ENCODE assay signal across 22 cellular contexts in genomic region chr11:74232316-74232950, GRCh38.
A peak's percentile ranks its signal among the peaks of the same experiment; 100 is the strongest.
DNase-seq lines count a peak whose midpoint lies in the region; ATAC-seq and TF ChIP-seq lines count a peak whose summit lies in the region.
"Had no signal": no experiment of that assay in that cellular context is flagged by ENCODE, and none has a peak within 500 bp of the region (broad histone marks: within the 10 kb centered on the region; RNA-seq: fewer than 3 reads in every experiment).

No MANE protein-coding gene starts in this region.

- peak; percentile 40 for DNase-seq in activated naive CD4-positive, alpha-beta T cell treated with anti-CD3 and anti-CD28 coated beads, Interleukin-2, amount 10 ng/mL, durations not matched to agents 7 days and 5 days
- no peak for DNase-seq in activated naive CD4-positive, alpha-beta T cell treated with Interleukin-2 at 50 U/mL for 16 hours
- peak; percentile 82 for DNase-seq in Jurkat, Clone E6-1 (ENCODE audit: low read depth, low spot score)
- no peak for DNase-seq in activated naive CD8-positive, alpha-beta T cell treated with anti-CD3 and anti-CD28 coated beads, Interleukin-2, amount 10 ng/mL, durations not matched to agents 7 days and 5 days
- DNase-seq in psoas muscle (no peak), A673 (ENCODE audit: low spot score) (no peak)
- DNase-seq: activated gamma-delta T cell treated with Interleukin-2 at 50 U/mL for 16 hours; body of pancreas; foreskin melanocyte; mesenchymal stem cell; MG63; naive B cell; NCI-H146; NCI-H774; PC-3; stimulated activated CD4-positive, alpha-beta T cell treated with anti-CD3 and anti-CD28 coated beads, Interleukin-2, amount 100 ng/mL, for 48 hours had no signal

- no TSS peak for BruUV-seq in A673 (replicated peaks; lab: Mats Ljungman, UMichigan)

- H3K36me3 Mint-ChIP-seq in activated naive CD4-positive, alpha-beta T cell treated with anti-CD3 and anti-CD28 coated beads, Interleukin-2, amount 10 ng/mL, durations not matched to agents 7 days and 5 days: peaks cover 22% of the 10 kb centered on the region
- H3K36me3 Mint-ChIP-seq in activated naive CD8-positive, alpha-beta T cell treated with anti-CD3 and anti-CD28 coated beads, Interleukin-2, amount 10 ng/mL, durations not matched to agents 7 days and 5 days: peaks cover 10% of the 10 kb centered on the region

- peaks cover 14% of the 10 kb centered on the region for H3K4me1 Mint-ChIP-seq in activated naive CD4-positive, alpha-beta T cell treated with anti-CD3 and anti-CD28 coated beads, Interleukin-2, amount 10 ng/mL, durations not matched to agents 7 days and 5 days
- peaks cover 6% of the 10 kb centered on the region for H3K4me1 Mint-ChIP-seq in activated naive CD8-positive, alpha-beta T cell treated with anti-CD3 and anti-CD28 coated beads, Interleukin-2, amount 10 ng/mL, durations not matched to agents 7 days and 5 days
- H3K4me1 Mint-ChIP-seq: naive B cell had no signal

- POLR2A ChIA-PET in activated naive CD8-positive, alpha-beta T cell treated with anti-CD3 and anti-CD28 coated beads, Interleukin-2, amount 10 ng/mL, durations not matched to agents 7 days and 5 days (lab: Charles Lee): interaction anchor here (0.7 kb wide), 1 partner anchor 261 kb away, joined by 6 read pairs; the partner anchor contains the start of gene LIPT2
- POLR2A ChIA-PET in A673 (lab: Charles Lee; ENCODE audit: low non-redundant PET): no interaction called here

- H3K9me3 Mint-ChIP-seq in activated naive CD4-positive, alpha-beta T cell treated with anti-CD3 and anti-CD28 coated beads, Interleukin-2, amount 10 ng/mL, durations not matched to agents 7 days and 5 days: no peaks in the 10 kb centered on the region
- no peaks in the 10 kb centered on the region for H3K9me3 Mint-ChIP-seq in activated naive CD8-positive, alpha-beta T cell treated with anti-CD3 and anti-CD28 coated beads, Interleukin-2, amount 10 ng/mL, durations not matched to agents 7 days and 5 days
- H3K9me3 Mint-ChIP-seq: dendritic cell treated with granulocyte-macrophage colony-stimulating factor and Interleukin-4, amounts not matched to agents 40 ng/mL and 50 ng/mL, for 4 days; naive B cell had no signal

- TF ChIP-seq CTCF in psoas muscle (IDR thresholded peaks at IDR 0.05) (no peak), A673 (conservative IDR thresholded peaks at IDR 0.05; ENCODE audit: low read depth, low read length) (no peak)

- H3K27ac Mint-ChIP-seq in activated naive CD4-positive, alpha-beta T cell treated with anti-CD3 and anti-CD28 coated beads, Interleukin-2, amount 10 ng/mL, durations not matched to agents 7 days and 5 days: peak overlapping the region; percentile 13
- H3K27ac Mint-ChIP-seq in activated naive CD8-positive, alpha-beta T cell treated with anti-CD3 and anti-CD28 coated beads, Interleukin-2, amount 10 ng/mL, durations not matched to agents 7 days and 5 days: no peak overlapping the region
- H3K27ac Mint-ChIP-seq: dendritic cell treated with granulocyte-macrophage colony-stimulating factor and Interleukin-4, amounts not matched to agents 40 ng/mL and 50 ng/mL, for 4 days had no signal

- no peaks in the 10 kb centered on the region for H3K9me3 ChIP-seq in psoas muscle
- H3K9me3 ChIP-seq in A673 (ENCODE audit: low read depth, low read length, poor library complexity, severe bottlenecking): no peaks in the 10 kb centered on the region
- H3K9me3 ChIP-seq: body of pancreas, MG63, vagina had no signal

- WGBS in psoas muscle, 3 donors: 47 to 63% (median 50%) methylated on average over 6 of the region's 6 CpGs

- H3K4me1 ChIP-seq in psoas muscle (peaks cover 12% of the 10 kb centered on the region), A673 (ENCODE audit: insufficient read depth, low read length, poor library complexity, severe bottlenecking) (no peaks in the 10 kb centered on the region)
- H3K4me1 ChIP-seq: vagina had no signal

- intact Hi-C loops in psoas muscle (cut with DNase I) (no loop called here), A673 (cut with micrococcal nuclease; ENCODE audit: unreplicated experiment) (no loop called here)

- H3K27me3 ChIP-seq in psoas muscle (ENCODE audit: insufficient read depth in 3 of 3, low read length in 2 of 3) (no peaks in the 10 kb centered on the region), A673 (replicated peaks; ENCODE audit: insufficient read depth, low read depth, low read length, poor library complexity) (no peaks in the 10 kb centered on the region)
- H3K27me3 ChIP-seq: body of pancreas, MG63, vagina had no signal

- no peak overlapping the region for H3K4me3 Mint-ChIP-seq in activated naive CD4-positive, alpha-beta T cell treated with anti-CD3 and anti-CD28 coated beads, Interleukin-2, amount 10 ng/mL, durations not matched to agents 7 days and 5 days
- H3K4me3 Mint-ChIP-seq in activated naive CD8-positive, alpha-beta T cell treated with anti-CD3 and anti-CD28 coated beads, Interleukin-2, amount 10 ng/mL, durations not matched to agents 7 days and 5 days: no peak overlapping the region
- H3K4me3 Mint-ChIP-seq: dendritic cell treated with granulocyte-macrophage colony-stimulating factor and Interleukin-4, amounts not matched to agents 40 ng/mL and 50 ng/mL, for 4 days; naive B cell had no signal

- ATAC-seq in activated naive CD8-positive, alpha-beta T cell treated with anti-CD3 and anti-CD28 coated beads, Interleukin-2, amount 10 ng/mL, durations not matched to agents 7 days and 5 days (ENCODE audit: low read depth): peak; percentile 75
- ATAC-seq in psoas muscle (peak; percentile 53 to 91 (median 72)), HG03460 (IDR thresholded peaks at IDR 0.05; ENCODE audit: unreplicated experiment) (no peak), HG03108 (IDR thresholded peaks at IDR 0.05; ENCODE audit: unreplicated experiment) (no peak)
- ATAC-seq: body of pancreas, HCT116, PC-3 had no signal

- CTCF ChIA-PET in activated naive CD4-positive, alpha-beta T cell treated with anti-CD3 and anti-CD28 coated beads, Interleukin-2, amount 10 ng/mL, durations not matched to agents 7 days and 5 days (lab: Charles Lee): interaction anchor here (0.7 kb wide), 2 partner anchors 39 to 268 kb away, joined by 3 to 5 read pairs; no protein-coding TSS in a partner anchor
- CTCF ChIA-PET in A673 (lab: Charles Lee): no interaction called here

- H3K36me3 ChIP-seq in psoas muscle (ENCODE audit: insufficient read depth in 1 of 2, low read depth in 1 of 2) (peaks cover 3 to 68% of the 10 kb centered on the region in 2 donors), A673 (ENCODE audit: insufficient read depth, low read length, poor library complexity, severe bottlenecking) (peaks cover 35% of the 10 kb centered on the region)

- H3K27ac ChIP-seq in psoas muscle: peak overlapping the region; percentile 68
- H3K27ac ChIP-seq in A673 (ENCODE audit: low read depth, low read length, poor library complexity, severe bottlenecking): no peak overlapping the region
- H3K27ac ChIP-seq: body of pancreas, vagina had no signal

- H3K27me3 Mint-ChIP-seq in activated naive CD4-positive, alpha-beta T cell treated with anti-CD3 and anti-CD28 coated beads, Interleukin-2, amount 10 ng/mL, durations not matched to agents 7 days and 5 days: no peaks in the 10 kb centered on the region
- no peaks in the 10 kb centered on the region for H3K27me3 Mint-ChIP-seq in activated naive CD8-positive, alpha-beta T cell treated with anti-CD3 and anti-CD28 coated beads, Interleukin-2, amount 10 ng/mL, durations not matched to agents 7 days and 5 days
- H3K27me3 Mint-ChIP-seq: dendritic cell treated with granulocyte-macrophage colony-stimulating factor and Interleukin-4, amounts not matched to agents 40 ng/mL and 50 ng/mL, for 4 days; naive B cell had no signal

- H3K4me3 ChIP-seq in Jurkat, Clone E6-1 (ENCODE audit: low read length): no peak overlapping the region
- no peak overlapping the region for H3K4me3 ChIP-seq in psoas muscle
- H3K4me3 ChIP-seq in A673 (ENCODE audit: low read depth, low read length, poor library complexity, severe bottlenecking): no peak overlapping the region
- H3K4me3 ChIP-seq: body of pancreas, MG63, skin epidermis, vagina had no signal

Comparison
In these comparisons a context has a peak if more than half of its experiments do, and no peak if none do; other contexts are left out.
1. DNase-seq: peak in activated naive CD4-positive, alpha-beta T cell treated with anti-CD3 and anti-CD28 coated beads, Interleukin-2, amount 10 ng/mL, durations not matched to agents 7 days and 5 days (single experiment) and Jurkat, Clone E6-1 (single experiment); none in activated naive CD4-positive, alpha-beta T cell treated with Interleukin-2 at 50 U/mL for 16 hours (single experiment), activated naive CD8-positive, alpha-beta T cell treated with anti-CD3 and anti-CD28 coated beads, Interleukin-2, amount 10 ng/mL, durations not matched to agents 7 days and 5 days (single experiment), psoas muscle (0 of 2) and A673 (single experiment).
2. ATAC-seq: peak in activated naive CD8-positive, alpha-beta T cell treated with anti-CD3 and anti-CD28 coated beads, Interleukin-2, amount 10 ng/mL, durations not matched to agents 7 days and 5 days (single experiment) and psoas muscle (4 of 4); none in HG03460 (single experiment) and HG03108 (single experiment).